In the genomic region with DNA sequence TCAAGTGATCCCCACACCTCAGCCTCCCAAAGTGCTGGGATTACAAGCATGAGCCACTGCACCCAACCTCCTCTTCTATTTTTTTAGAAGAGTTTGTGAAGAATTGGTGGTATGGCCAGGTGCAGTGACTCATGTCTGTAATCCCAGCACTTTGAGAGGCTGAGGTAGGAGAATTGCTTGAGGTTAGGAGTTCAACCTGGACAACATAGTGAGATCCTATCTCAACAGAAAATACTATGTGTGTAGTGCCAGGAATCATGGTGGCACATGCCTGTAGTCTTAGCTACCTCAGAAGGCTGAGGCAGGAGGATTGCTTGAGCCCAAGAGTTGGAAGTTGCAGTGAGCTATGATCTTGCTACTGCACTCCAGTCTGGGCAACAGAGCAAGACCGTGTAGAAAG, we compare ENCODE assay signal across 22 cellular contexts.
"Had no signal": no experiment of that assay in that cellular context is flagged by ENCODE, and none has a peak within 500 bp of the region (broad histone marks: within the 10 kb centered on the region; RNA-seq: fewer than 3 reads in every experiment).

No MANE protein-coding gene starts in this region.

- H3K9ac ChIP-seq: KMS-11 had no signal

- H3K4me3 ChIP-seq: SJSA1, SK-N-MC had no signal

- H3K4me2 ChIP-seq: KMS-11 had no signal

- H3K9me3 ChIP-seq: SJSA1 had no signal

- H3K27me3 ChIP-seq: SJSA1 had no signal

- DNase-seq: IMR-90, MV-4-11, NCI-H1048, NCI-H1105, NCI-H1417, NCI-H1436 treated with DMSO at 0.1 percent for 48 hours, NCI-H1694, NCI-H187 treated with DMSO at 0.1 percent for 48 hours, NCI-H2081, NCI-H2107, NCI-H226, NCI-H446, NCI-H510A, NCI-H524 treated with DMSO at 0.1 percent for 48 hours, NCI-H69, NCI-H774, Right ventricle myocardium superior, RPMI8226, SIG-M5 had no signal

- H3K4me1 ChIP-seq: SJSA1 had no signal

- H3K36me3 ChIP-seq: SJSA1 had no signal

- H3K27ac ChIP-seq: KMS-11, SJSA1 had no signal
